8 cellular contexts compared by ENCODE assay signal in the genomic region with DNA sequence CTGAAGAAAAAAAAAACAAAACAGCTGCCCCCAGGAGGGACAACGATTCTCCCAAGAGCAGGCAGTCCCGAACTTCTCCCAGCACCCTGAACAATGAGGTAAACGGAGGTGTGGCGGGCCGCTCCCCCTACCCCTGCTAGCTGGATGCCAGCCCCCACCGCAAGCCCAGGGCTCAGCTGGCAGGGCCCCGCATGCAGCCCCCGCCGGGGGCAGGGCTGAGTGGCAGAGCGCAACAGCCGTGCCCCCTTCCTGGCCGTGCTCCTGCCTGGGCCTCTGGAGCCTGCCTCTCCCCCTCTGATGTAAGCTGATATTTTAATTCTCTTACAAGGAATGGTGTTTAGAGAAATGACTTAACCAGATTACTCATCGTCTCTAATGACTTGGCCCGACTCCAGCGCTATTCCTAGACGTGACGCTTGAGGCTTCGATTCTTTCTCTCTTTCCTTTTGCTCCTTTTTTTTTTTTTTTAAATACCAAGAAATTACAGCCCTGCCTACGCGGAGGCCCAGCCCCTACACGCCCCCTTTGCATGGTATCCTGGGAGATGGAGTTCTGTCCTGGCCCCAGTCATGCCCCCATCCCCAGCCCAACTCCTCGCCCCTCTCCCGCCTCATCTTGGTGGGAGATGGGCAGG. TPM values are rescaled to one million over a fixed set of nuclear protein-coding genes. Genes with fewer than 3 reads are reported as not detected.
DNase-seq lines count a peak whose midpoint lies in the region; ATAC-seq and TF ChIP-seq lines count a peak whose summit lies in the region.

No MANE protein-coding gene starts in this region.

- no TSS peak for BruUV-seq in PC-3 (replicated peaks; lab: Mats Ljungman, UMichigan)

- H3K9me3 ChIP-seq in HUES48 (ENCODE audit: control insufficient read depth, insufficient read depth, low read length), result no peaks in the 10 kb centered on the region
- no peaks in the 10 kb centered on the region for H3K9me3 ChIP-seq in PC-3 (ENCODE audit: low read length)

- no peaks in the 10 kb centered on the region for H3F3A ChIP-seq in PC-3 (ENCODE audit: low read length, unreplicated experiment)

- no peaks in the 10 kb centered on the region for H3K9me2 ChIP-seq in PC-3 (replicated peaks; ENCODE audit: low read length)

- in situ Hi-C loops in GM13977 (cut with MboI; ENCODE audit: low pct_unique_long_range_greater_than_20kb, low sequenced_read_pairs, unreplicated experiment), result no loop called here

- H3K4me1 ChIP-seq in HUES48 (ENCODE audit: control insufficient read depth, insufficient read depth, low read length), result peaks cover 13% of the 10 kb centered on the region
- peaks cover 21% of the 10 kb centered on the region for H3K4me1 ChIP-seq in PC-3 (ENCODE audit: insufficient read depth, low read length)

- H3K4me2 ChIP-seq in PC-3 (ENCODE audit: low read length), result peak overlapping the region; percentile 85

- POLR2A ChIA-PET in PC-3 (lab: Charles Lee; ENCODE audit: unreplicated experiment), result no interaction called here

- H3K27ac Mint-ChIP-seq in activated T-cell treated with anti-CD3 and anti-CD28 coated beads, Interleukin-2, amount 50 U/mL, for 24 hours, result peak overlapping the region; percentile 97

- H4K20me1 ChIP-seq in PC-3 (ENCODE audit: low read length), result no peaks in the 10 kb centered on the region

- DNase-seq in GM13977 (ENCODE audit: low spot score) (peak; percentile 86), PC-3 (peak; percentile 98), epithelial cell of proximal tubule (ENCODE audit: low read depth) (peak; percentile 96), mucosa of gallbladder (ENCODE audit: low spot score) (peak; percentile 97), cerebellar nuclear complex (lab: John Stamatoyannopoulos, UW) (no peak)
- DNase-seq in activated T-cell treated with anti-CD3 and anti-CD28 coated beads, Interleukin-2, amount 50 U/mL, for 24 hours, result peak; percentile 84
- DNase-seq in stimulated activated CD8-positive, alpha-beta memory T cell treated with anti-CD3 and anti-CD28 coated beads, Interleukin-2, amount 100 ng/mL, for 1 hour (ENCODE audit: low read depth in 2 of 2), result peak; percentile 60 to 81

- no peak overlapping the region for H3K9ac ChIP-seq in HUES48 (ENCODE audit: low read depth, low read length)
- no peak overlapping the region for H3K9ac ChIP-seq in PC-3 (ENCODE audit: low read length)

- H3K4me3 Mint-ChIP-seq in activated T-cell treated with anti-CD3 and anti-CD28 coated beads, Interleukin-2, amount 50 U/mL, for 24 hours, result peak overlapping the region; percentile 61

- peak overlapping the region; percentile 61 for H2AFZ ChIP-seq in PC-3 (ENCODE audit: low read length)

- H3K27me3 ChIP-seq in HUES48 (ENCODE audit: control insufficient read depth, insufficient read depth, low read length) (peaks cover 28% of the 10 kb centered on the region), PC-3 (ENCODE audit: low read length) (no peaks in the 10 kb centered on the region)

- H3K27ac ChIP-seq in HUES48 (ENCODE audit: low read depth, low read length) (peak overlapping the region; percentile 67), PC-3 (ENCODE audit: low read length) (no peak overlapping the region)

- TF ChIP-seq CTCF in GM13977 (IDR thresholded peaks at IDR 0.05; ENCODE audit: extremely low read depth, insufficient read depth, missing control alignments), result no peak
- no peak for TF ChIP-seq CTCF in PC-3 (conservative IDR thresholded peaks at IDR 0.05; ENCODE audit: low read depth, low read length)
- no peak for TF ChIP-seq CTCF in epithelial cell of proximal tubule (conservative IDR thresholded peaks at IDR 0.05; ENCODE audit: low read depth, low read length)

- no peaks in the 10 kb centered on the region for H3K79me2 ChIP-seq in PC-3 (ENCODE audit: low read length)

- no peaks in the 10 kb centered on the region for H3K9me3 Mint-ChIP-seq in activated T-cell treated with anti-CD3 and anti-CD28 coated beads, Interleukin-2, amount 50 U/mL, for 24 hours

- intact Hi-C loops in PC-3 (cut with micrococcal nuclease), result no loop called here

- H3K36me3 Mint-ChIP-seq in activated T-cell treated with anti-CD3 and anti-CD28 coated beads, Interleukin-2, amount 50 U/mL, for 24 hours (ENCODE audit: low read depth), result peaks cover under 1% of the 10 kb centered on the region

- H3K4me1 Mint-ChIP-seq in activated T-cell treated with anti-CD3 and anti-CD28 coated beads, Interleukin-2, amount 50 U/mL, for 24 hours (ENCODE audit: low read depth), result peaks cover 85% of the 10 kb centered on the region

- CTCF ChIA-PET in PC-3 (lab: Charles Lee), result interaction anchor here (0.6 kb wide), 1 partner anchor 510 kb away, joined by 3 read pairs; no protein-coding TSS in a partner anchor

- H3K27me3 Mint-ChIP-seq in activated T-cell treated with anti-CD3 and anti-CD28 coated beads, Interleukin-2, amount 50 U/mL, for 24 hours, result no peaks in the 10 kb centered on the region

- peak overlapping the region; percentile 57 for H3K4me3 ChIP-seq in HUES48 (ENCODE audit: low read depth, low read length)
- H3K4me3 ChIP-seq in PC-3 (ENCODE audit: low read length), result peak overlapping the region; percentile 56
- peak overlapping the region; percentile 49 for H3K4me3 ChIP-seq in epithelial cell of proximal tubule (ENCODE audit: low read depth, low read length)

- no peaks in the 10 kb centered on the region for H3K36me3 ChIP-seq in HUES48 (ENCODE audit: control insufficient read depth, insufficient read depth, low read length)
- H3K36me3 ChIP-seq in PC-3 (ENCODE audit: low read depth, low read length), result no peaks in the 10 kb centered on the region

- ATAC-seq in PC-3, result peak; percentile 71

RNA-seq across cellular contexts. Expression of a gene that starts 4.6 kb away (rescaled TPM):
- total RNA-seq in PC-3 (2014; rRNA removed) (6.1 and 8.2 TPM in 2 replicates), epithelial cell of proximal tubule (19.9 and 20.8 TPM in 2 replicates), mucosa of gallbladder (30.2 TPM)

RNA-seq across cellular contexts. Expression of a gene that starts 26.8 kb away (rescaled TPM):
- total RNA-seq in PC-3 (2014; rRNA removed), result 0.18 and 0.40 TPM in 2 replicates
- 1.0 and 8.6 TPM in 2 replicates for total RNA-seq in epithelial cell of proximal tubule
- 3.7 TPM for total RNA-seq in mucosa of gallbladder

Comparison
In these comparisons a context has a peak if more than half of its experiments do, and no peak if none do; other contexts are left out.
1. DNase-seq: peak in GM13977 (single experiment), PC-3 (single experiment), activated T-cell treated with anti-CD3 and anti-CD28 coated beads, Interleukin-2, amount 50 U/mL, for 24 hours (single experiment), epithelial cell of proximal tubule (single experiment), mucosa of gallbladder (single experiment) and stimulated activated CD8-positive, alpha-beta memory T cell treated with anti-CD3 and anti-CD28 coated beads, Interleukin-2, amount 100 ng/mL, for 1 hour (2 of 2); none in cerebellar nuclear complex (0 of 2).
2. Peak in every context shown above with its lines, with median percentiles within 50 percentile points of each other: H3K4me3 ChIP-seq.